Comparison of ENCODE assay signal across 1 cellular context in the genomic region with DNA sequence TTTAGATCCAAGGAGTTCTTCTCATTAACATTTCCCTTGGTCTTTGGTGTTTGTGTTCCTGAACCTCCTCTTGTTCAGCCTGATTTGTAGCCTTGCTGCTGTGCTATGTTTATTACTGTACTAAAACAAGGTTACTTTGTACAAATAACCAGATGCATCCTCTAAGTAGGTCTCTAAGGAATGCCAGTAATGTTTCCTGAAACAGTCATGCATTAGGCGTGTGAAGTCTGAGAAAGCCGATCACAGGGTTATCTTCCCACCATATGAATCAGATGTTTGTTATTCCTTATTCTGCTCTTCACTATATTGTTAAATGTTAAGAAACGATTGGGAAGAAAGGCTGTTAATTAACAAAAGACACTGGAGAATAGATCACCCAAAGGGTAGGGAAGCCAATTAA.
TF ChIP-seq lines count a peak whose summit lies in the region.

No MANE protein-coding gene starts in this region.

TF ChIP-seq in IMR-90, 13 proteins besides CTCF, POLR2A, EP300 and RAD21 (continued from another document):
- TF ChIP-seq, protein P1, sequence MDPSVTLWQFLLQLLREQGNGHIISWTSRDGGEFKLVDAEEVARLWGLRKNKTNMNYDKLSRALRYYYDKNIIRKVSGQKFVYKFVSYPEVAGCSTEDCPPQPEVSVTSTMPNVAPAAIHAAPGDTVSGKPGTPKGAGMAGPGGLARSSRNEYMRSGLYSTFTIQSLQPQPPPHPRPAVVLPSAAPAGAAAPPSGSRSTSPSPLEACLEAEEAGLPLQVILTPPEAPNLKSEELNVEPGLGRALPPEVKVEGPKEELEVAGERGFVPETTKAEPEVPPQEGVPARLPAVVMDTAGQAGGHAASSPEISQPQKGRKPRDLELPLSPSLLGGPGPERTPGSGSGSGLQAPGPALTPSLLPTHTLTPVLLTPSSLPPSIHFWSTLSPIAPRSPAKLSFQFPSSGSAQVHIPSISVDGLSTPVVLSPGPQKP (IDR thresholded peaks at IDR 0.05; ENCODE audit: borderline replicate concordance, low read depth, low read length): no peak
- no peak for TF ChIP-seq NFE2L2 (IDR thresholded peaks at IDR 0.05; ENCODE audit: low read depth, low read length)
- no peak for TF ChIP-seq FOS (IDR thresholded peaks at IDR 0.05; ENCODE audit: low read depth, low read length)
